ENCODE assay signal across 1 cellular context in the genomic region with DNA sequence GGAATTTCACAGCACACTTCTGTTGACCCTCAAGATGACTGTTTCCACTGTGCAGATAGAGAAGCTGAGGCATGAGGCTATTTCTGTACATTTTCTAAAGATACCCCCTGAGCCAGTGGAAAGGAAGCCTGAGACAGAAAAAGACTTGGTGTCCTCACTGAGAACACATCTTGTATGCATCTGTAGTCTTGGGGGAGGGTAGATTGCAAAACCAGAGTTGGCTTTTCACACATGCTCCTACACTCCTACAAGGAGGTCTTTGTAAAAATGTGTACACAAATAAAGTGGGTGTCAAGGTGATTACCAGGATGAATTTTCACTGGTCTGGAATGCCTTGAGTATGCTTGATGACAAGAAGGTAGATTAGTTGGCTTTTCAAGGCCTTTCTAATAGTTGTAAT.
TF ChIP-seq lines count a peak whose summit lies in the region.

No MANE protein-coding gene starts in this region.

TF ChIP-seq in IMR-90, 13 proteins besides CTCF, POLR2A, EP300 and RAD21:
- no peak for TF ChIP-seq MAZ (IDR thresholded peaks at IDR 0.05; ENCODE audit: borderline replicate concordance, low read depth, low read length)
- no peak for TF ChIP-seq MXI1 (IDR thresholded peaks at IDR 0.05; ENCODE audit: borderline replicate concordance, low read depth, low read length)
- TF ChIP-seq, protein P1, sequence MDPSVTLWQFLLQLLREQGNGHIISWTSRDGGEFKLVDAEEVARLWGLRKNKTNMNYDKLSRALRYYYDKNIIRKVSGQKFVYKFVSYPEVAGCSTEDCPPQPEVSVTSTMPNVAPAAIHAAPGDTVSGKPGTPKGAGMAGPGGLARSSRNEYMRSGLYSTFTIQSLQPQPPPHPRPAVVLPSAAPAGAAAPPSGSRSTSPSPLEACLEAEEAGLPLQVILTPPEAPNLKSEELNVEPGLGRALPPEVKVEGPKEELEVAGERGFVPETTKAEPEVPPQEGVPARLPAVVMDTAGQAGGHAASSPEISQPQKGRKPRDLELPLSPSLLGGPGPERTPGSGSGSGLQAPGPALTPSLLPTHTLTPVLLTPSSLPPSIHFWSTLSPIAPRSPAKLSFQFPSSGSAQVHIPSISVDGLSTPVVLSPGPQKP (IDR thresholded peaks at IDR 0.05; ENCODE audit: borderline replicate concordance, low read depth, low read length): no peak
- no peak for TF ChIP-seq BHLHE40 (IDR thresholded peaks at IDR 0.05; ENCODE audit: low read depth, low read length)
- TF ChIP-seq SMC3 (IDR thresholded peaks at IDR 0.05; ENCODE audit: low read depth, low read length): no peak
- no peak for TF ChIP-seq RCOR1 (IDR thresholded peaks at IDR 0.05; ENCODE audit: insufficient replicate concordance, low read length)
- TF ChIP-seq CEBPB (IDR thresholded peaks at IDR 0.05; ENCODE audit: low read depth, low read length): no peak
- TF ChIP-seq RFX5 (IDR thresholded peaks at IDR 0.05; ENCODE audit: low read depth, low read length): no peak
